ENCODE assay signal across 21 cellular contexts in genomic region chr12:110475426-110475825, GRCh38. TPM values are rescaled to one million over a fixed set of nuclear protein-coding genes. Genes with fewer than 3 reads are reported as not detected.
DNase-seq lines count a peak whose midpoint lies in the region; ATAC-seq and TF ChIP-seq lines count a peak whose summit lies in the region.
"Had no signal": no experiment of that assay in that cellular context is flagged by ENCODE, and none has a peak within 500 bp of the region (broad histone marks: within the 10 kb centered on the region; RNA-seq: fewer than 3 reads in every experiment).

No MANE protein-coding gene starts in this region.

- DNase-seq in IMR-90, result peak; percentile 27
- DNase-seq in fibroblast of gingiva (ENCODE audit: low read depth), result peak; percentile 42
- DNase-seq in iris pigment epithelial cell (ENCODE audit: low read depth), result peak; percentile 62
- DNase-seq in kidney glomerular epithelial cell (lab: John Stamatoyannopoulos, UW), result no peak
- DNase-seq in activated naive CD4-positive, alpha-beta T cell treated with anti-CD3 and anti-CD28 coated beads, Interleukin-2, amount 50 U/mL, for 72 hours (ENCODE audit: low spot score in 2 of 2), result no peak
- DNase-seq in stimulated activated CD8-positive, alpha-beta memory T cell treated with anti-CD3 and anti-CD28 coated beads, Interleukin-4, amount 100 ng/mL, for 48 hours, result no peak
- DNase-seq: Caco-2; CD4-positive, CD25-positive, alpha-beta regulatory T cell; CD8-positive, alpha-beta T cell; DMS153; DND-41; EL; GDM1; GOT3; HFFc6 had no signal

- POLR2A ChIA-PET in IMR-90 (lab: Charles Lee; ENCODE audit: unreplicated experiment), result interaction anchor here (0.6 kb wide), 2 partner anchors 13 to 30 kb away, joined by 3 to 4 read pairs; no protein-coding TSS in a partner anchor

- no TSS peak for BruUV-seq in IMR-90 (replicated peaks; lab: Mats Ljungman, UMichigan)

- H2BK15ac ChIP-seq in IMR-90 (ENCODE audit: low read depth, low read length), result no peak overlapping the region

- no peak overlapping the region for H3K23ac ChIP-seq in IMR-90 (ENCODE audit: low read depth, low read length)

- no peak overlapping the region for H3K4ac ChIP-seq in IMR-90 (ENCODE audit: low read depth, low read length)

- no peak for TF ChIP-seq RAD21 in IMR-90 (IDR thresholded peaks at IDR 0.05; ENCODE audit: low read length)

- H3K4me1 ChIP-seq in IMR-90 (ENCODE audit: control insufficient read depth, insufficient read depth, low read length), result no peaks in the 10 kb centered on the region
- H3K4me1 ChIP-seq: Caco-2 had no signal

- TF ChIP-seq CTCF in IMR-90 (conservative IDR thresholded peaks at IDR 0.05; ENCODE audit: low read depth, low read length), result no peak

- H4K5ac ChIP-seq in IMR-90 (ENCODE audit: low read depth, low read length), result no peak overlapping the region

- H3K9me3 ChIP-seq in IMR-90 (ENCODE audit: control insufficient read depth, insufficient read depth, low read length), result no peaks in the 10 kb centered on the region
- H3K9me3 ChIP-seq: BLaER1, Caco-2, HAP-1 had no signal

- no peak overlapping the region for H2BK5ac ChIP-seq in IMR-90 (ENCODE audit: low read depth, low read length, poor library complexity, severe bottlenecking)

- H3K9me1 ChIP-seq in IMR-90 (ENCODE audit: insufficient read depth, low read length), result no peaks in the 10 kb centered on the region

- no peak overlapping the region for H3K9ac ChIP-seq in IMR-90 (ENCODE audit: low read depth, low read length)
- H3K9ac ChIP-seq: BLaER1 had no signal

- H3K14ac ChIP-seq in IMR-90 (replicated peaks; ENCODE audit: low read depth, low read length), result no peak overlapping the region

- H3K27ac ChIP-seq in IMR-90 (ENCODE audit: insufficient read depth, low read length), result no peak overlapping the region
- H3K27ac ChIP-seq: BLaER1, C4-2B had no signal

- H3K9me3 Mint-ChIP-seq in activated naive CD4-positive, alpha-beta T cell treated with anti-CD3 and anti-CD28 coated beads, Interleukin-2, amount 50 U/mL, for 72 hours, result no peaks in the 10 kb centered on the region
- H3K9me3 Mint-ChIP-seq: CD4-positive, CD25-positive, alpha-beta regulatory T cell; CD8-positive, alpha-beta T cell; HFFc6 had no signal

- intact Hi-C loops in IMR-90 (cut with micrococcal nuclease), result no loop called here

- peaks cover 6 to 19% of the 10 kb centered on the region in 2 experiments; a peak in 3 of 4 replicates for H3K79me1 ChIP-seq in IMR-90 (ENCODE audit: low read depth in 1 of 2, low read length in 2 of 2)

- in situ Hi-C loops in IMR-90 (cut with MboI; ENCODE audit: low sequenced_read_pairs), result no loop called here

- no peak overlapping the region for H2AFZ ChIP-seq in IMR-90 (replicated peaks; ENCODE audit: low read length, poor library complexity)

- H3K4me2 ChIP-seq in IMR-90 (ENCODE audit: low read depth, low read length), result no peak overlapping the region
- H3K4me2 ChIP-seq: BLaER1 had no signal

- no peak overlapping the region for H3K18ac ChIP-seq in IMR-90 (ENCODE audit: low read depth, low read length)

- H2BK20ac ChIP-seq in IMR-90 (ENCODE audit: low read depth, low read length), result no peak overlapping the region

- dilution Hi-C loops in IMR-90 (cut with HindIII; ENCODE audit: low sequenced_read_pairs, unreplicated experiment), result no loop called here

- H3K36me3 Mint-ChIP-seq in activated naive CD4-positive, alpha-beta T cell treated with anti-CD3 and anti-CD28 coated beads, Interleukin-2, amount 50 U/mL, for 72 hours, result peaks cover 0 to 18% of the 10 kb centered on the region in 2 donors

- H2AK5ac ChIP-seq in IMR-90 (ENCODE audit: low read depth, low read length), result no peak overlapping the region

- no peak for TF ChIP-seq POLR2A in IMR-90 (IDR thresholded peaks at IDR 0.05; ENCODE audit: low read depth, low read length)

- H4K20me1 ChIP-seq in IMR-90 (ENCODE audit: insufficient read depth, low read length), result no peaks in the 10 kb centered on the region

- no peak overlapping the region for H4K91ac ChIP-seq in IMR-90 (ENCODE audit: insufficient read depth, low read depth, low read length)

- H4K8ac ChIP-seq in IMR-90 (ENCODE audit: low read depth in 2 of 2, low read length in 2 of 2), result no peak overlapping the region

- CTCF ChIA-PET in IMR-90 (lab: Yijun Ruan, JAX), result interaction anchor here (1.1 kb wide), 1 partner anchor 34 kb away, joined by 4 read pairs; no protein-coding TSS in a partner anchor

- H3K56ac ChIP-seq in IMR-90 (ENCODE audit: extremely low read depth, insufficient read depth, low read length), result no peak overlapping the region

- WGBS in IMR-90 (ENCODE audit: extremely low coverage in 2 of 2, insufficient read length in 1 of 2), 2 experiments, result no CpG with 5 or more reads among the region's 7 CpGs

- no peak overlapping the region for H2BK120ac ChIP-seq in IMR-90 (ENCODE audit: low read depth, low read length)

- ATAC-seq in IMR-90 (ENCODE audit: low read depth) (peak; percentile 78), HG02885 (IDR thresholded peaks at IDR 0.05; ENCODE audit: poor library complexity, unreplicated experiment) (no peak)
- no peak for ATAC-seq in activated naive CD4-positive, alpha-beta T cell treated with anti-CD3 and anti-CD28 coated beads, Interleukin-2, amount 50 U/mL, for 72 hours
- ATAC-seq: CD8-positive, alpha-beta T cell; GM12878 had no signal

- no peak overlapping the region for H3K27ac Mint-ChIP-seq in activated naive CD4-positive, alpha-beta T cell treated with anti-CD3 and anti-CD28 coated beads, Interleukin-2, amount 50 U/mL, for 72 hours
- H3K27ac Mint-ChIP-seq: B cell; CD8-positive, alpha-beta T cell; HFFc6 had no signal

- H3K36me3 ChIP-seq in IMR-90 (ENCODE audit: control insufficient read depth, insufficient read depth, low read length), result peaks cover 4% of the 10 kb centered on the region; the same call in 1 of the 2 replicates

- no peak overlapping the region for H3K4me3 ChIP-seq in IMR-90 (ENCODE audit: insufficient read depth, low read depth, low read length)
- H3K4me3 ChIP-seq: BLaER1, GM12878, HAP-1 had no signal

- no peaks in the 10 kb centered on the region for H3K27me3 ChIP-seq in IMR-90 (ENCODE audit: control insufficient read depth, insufficient read depth, low read length)
- H3K27me3 ChIP-seq: BLaER1 had no signal

- no peak overlapping the region for H2AK9ac ChIP-seq in IMR-90 (replicated peaks; ENCODE audit: low read depth, low read length, poor library complexity)

TF ChIP-seq in IMR-90, 13 proteins besides CTCF, POLR2A, EP300 and RAD21:
- TF ChIP-seq, protein P1, sequence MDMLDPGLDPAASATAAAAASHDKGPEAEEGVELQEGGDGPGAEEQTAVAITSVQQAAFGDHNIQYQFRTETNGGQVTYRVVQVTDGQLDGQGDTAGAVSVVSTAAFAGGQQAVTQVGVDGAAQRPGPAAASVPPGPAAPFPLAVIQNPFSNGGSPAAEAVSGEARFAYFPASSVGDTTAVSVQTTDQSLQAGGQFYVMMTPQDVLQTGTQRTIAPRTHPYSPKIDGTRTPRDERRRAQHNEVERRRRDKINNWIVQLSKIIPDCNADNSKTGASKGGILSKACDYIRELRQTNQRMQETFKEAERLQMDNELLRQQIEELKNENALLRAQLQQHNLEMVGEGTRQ (IDR thresholded peaks at IDR 0.05; ENCODE audit: low read depth, low read length), result no peak
- TF ChIP-seq MXI1 (IDR thresholded peaks at IDR 0.05; ENCODE audit: borderline replicate concordance, low read depth, low read length) (no peak), CEBPB (IDR thresholded peaks at IDR 0.05; ENCODE audit: low read depth, low read length) (peak; percentile 28; the same call in 1 of the 2 replicates), MAZ (IDR thresholded peaks at IDR 0.05; ENCODE audit: borderline replicate concordance, low read depth, low read length) (no peak), ELK1 (IDR thresholded peaks at IDR 0.05; ENCODE audit: borderline replicate concordance, low read depth, low read length) (no peak)

RNA-seq across cellular contexts. Expression of gene FAM216A, which starts 6.8 kb away (rescaled TPM):
- total RNA-seq in IMR-90 (2012; rRNA removed), result 14.0 and 18.9 TPM in 2 replicates
- polyA plus RNA-seq in IMR-90 (2012; rRNA removed), result 31.1 and 31.4 TPM in 2 replicates
- 8.7 and 14.4 TPM in 2 replicates for polyA plus RNA-seq in IMR-90 (2012; cell fraction: cytosol; rRNA removed)
- polyA plus RNA-seq in IMR-90 (2012; cell fraction: nucleus; rRNA removed; ENCODE audit: low replicate concordance), result 10.4 and 28.3 TPM in 2 replicates
- 10 to 100 TPM; 17.4 to 41.5 TPM for total RNA-seq in activated naive CD4-positive, alpha-beta T cell treated with anti-CD3 and anti-CD28 coated beads, Interleukin-2, amount 50 U/mL, for 72 hours

RNA-seq across cellular contexts. Expression of gene GPN3, which starts 7.4 kb away (rescaled TPM):
- 7.7 and 24.7 TPM in 2 replicates for total RNA-seq in IMR-90 (2012; rRNA removed)
- 11.4 and 14.9 TPM in 2 replicates for polyA plus RNA-seq in IMR-90 (2012; rRNA removed)
- polyA plus RNA-seq in IMR-90 (2012; cell fraction: cytosol; rRNA removed), result 6.1 and 12.4 TPM in 2 replicates
- 1.1 and 4.0 TPM in 2 replicates for polyA plus RNA-seq in IMR-90 (2012; cell fraction: nucleus; rRNA removed; ENCODE audit: low replicate concordance)
- total RNA-seq in activated naive CD4-positive, alpha-beta T cell treated with anti-CD3 and anti-CD28 coated beads, Interleukin-2, amount 50 U/mL, for 72 hours, result 10 to 100 TPM; 49.9 to 74.0 TPM

RNA-seq across cellular contexts. Expression of gene ARPC3, which starts 25.3 kb away (rescaled TPM):
- total RNA-seq in IMR-90 (2012; rRNA removed), result 204 and 234 TPM in 2 replicates
- polyA plus RNA-seq in IMR-90 (2012; rRNA removed), result 85.6 and 192 TPM in 2 replicates
- 15.2 and 51.4 TPM in 2 replicates for polyA plus RNA-seq in IMR-90 (2012; cell fraction: cytosol; rRNA removed)
- polyA plus RNA-seq in IMR-90 (2012; cell fraction: nucleus; rRNA removed; ENCODE audit: low replicate concordance), result 4.2 and 57.1 TPM in 2 replicates
- total RNA-seq in activated naive CD4-positive, alpha-beta T cell treated with anti-CD3 and anti-CD28 coated beads, Interleukin-2, amount 50 U/mL, for 72 hours, result 100 to 1,000 TPM; 298 to 315 TPM

RNA-seq across cellular contexts. Expression of gene VPS29, which starts 26.5 kb away (rescaled TPM):
- total RNA-seq in IMR-90 (2012; rRNA removed), result 102 and 150 TPM in 2 replicates
- 116 and 122 TPM in 2 replicates for polyA plus RNA-seq in IMR-90 (2012; rRNA removed)
- polyA plus RNA-seq in IMR-90 (2012; cell fraction: cytosol; rRNA removed), result 34.1 and 39.8 TPM in 2 replicates
- polyA plus RNA-seq in IMR-90 (2012; cell fraction: nucleus; rRNA removed; ENCODE audit: low replicate concordance), result 19.2 and 229 TPM in 2 replicates
- 100 to 1,000 TPM; 113 to 122 TPM for total RNA-seq in activated naive CD4-positive, alpha-beta T cell treated with anti-CD3 and anti-CD28 coated beads, Interleukin-2, amount 50 U/mL, for 72 hours

RNA-seq across cellular contexts. Expression of gene RAD9B, which starts 26.7 kb away (rescaled TPM):
- 0.18 and 0.56 TPM in 2 replicates for total RNA-seq in IMR-90 (2012; rRNA removed)
- polyA plus RNA-seq in IMR-90 (2012; rRNA removed), result 0.09 TPM in 2 replicates
- 0.03 and 0.05 TPM in 2 replicates for polyA plus RNA-seq in IMR-90 (2012; cell fraction: cytosol; rRNA removed)
- polyA plus RNA-seq in IMR-90 (2012; cell fraction: nucleus; rRNA removed; ENCODE audit: low replicate concordance), result 0.14 and 0.18 TPM in 2 replicates
- total RNA-seq in activated naive CD4-positive, alpha-beta T cell treated with anti-CD3 and anti-CD28 coated beads, Interleukin-2, amount 50 U/mL, for 72 hours, result 1 to 10 TPM; 1.9 to 2.0 TPM

Comparison
In these comparisons a context has a peak if more than half of its experiments do, and no peak if none do; other contexts are left out.
1. DNase-seq: peak in IMR-90 (single experiment), fibroblast of gingiva (single experiment) and iris pigment epithelial cell (single experiment); none in kidney glomerular epithelial cell (single experiment), activated naive CD4-positive, alpha-beta T cell treated with anti-CD3 and anti-CD28 coated beads, Interleukin-2, amount 50 U/mL, for 72 hours (0 of 2) and stimulated activated CD8-positive, alpha-beta memory T cell treated with anti-CD3 and anti-CD28 coated beads, Interleukin-4, amount 100 ng/mL, for 48 hours (single experiment).